In genomic region chr2:134668821-134669220, GRCh38 we compare ENCODE assay signal across 10 cellular contexts. TPM values are rescaled to one million over a fixed set of nuclear protein-coding genes. Genes with fewer than 3 reads are reported as not detected.
DNase-seq lines count a peak whose midpoint lies in the region; ATAC-seq and TF ChIP-seq lines count a peak whose summit lies in the region.
"Had no signal": no experiment of that assay in that cellular context is flagged by ENCODE, and none has a peak within 500 bp of the region (broad histone marks: within the 10 kb centered on the region; RNA-seq: fewer than 3 reads in every experiment).

No MANE protein-coding gene starts in this region.

- H3K4me1 Mint-ChIP-seq in IgD-negative memory B cell, result peaks cover 29 to 45% (median 38%) of the 10 kb centered on the region in 3 donors
- H3K4me1 Mint-ChIP-seq in natural killer cell treated with Interleukin-12 subunit alpha and Interleukin-12 subunit beta and Interleukin-15 and Interleukin-18, amount 100 ng/mL, for 72 hours (ENCODE audit: low read depth in 2 of 2), result peaks cover 87% of the 10 kb centered on the region in 2 donors

- intact Hi-C loops in tibial artery (cut with DNase I; ENCODE audit: low total_unique reads), result no loop called here

- H3K9me3 ChIP-seq in BLaER1, result no peaks in the 10 kb centered on the region
- H3K9me3 ChIP-seq in tibial artery, result no peaks in the 10 kb centered on the region
- H3K9me3 ChIP-seq in tibial nerve, result no peaks in the 10 kb centered on the region

- H3K36me3 Mint-ChIP-seq in IgD-negative memory B cell, result no peaks in the 10 kb centered on the region
- no peaks in the 10 kb centered on the region for H3K36me3 Mint-ChIP-seq in natural killer cell treated with Interleukin-12 subunit alpha and Interleukin-12 subunit beta and Interleukin-15 and Interleukin-18, amount 100 ng/mL, for 72 hours
- H3K36me3 Mint-ChIP-seq: type B pancreatic cell had no signal

- H3K4me1 ChIP-seq in BLaER1 (peaks cover 40% of the 10 kb centered on the region), tibial artery (no peaks in the 10 kb centered on the region), tibial nerve (no peaks in the 10 kb centered on the region)

- H3K9me3 Mint-ChIP-seq in IgD-negative memory B cell, result peaks cover 0 to 4% (median 0%) of the 10 kb centered on the region in 3 donors
- no peaks in the 10 kb centered on the region for H3K9me3 Mint-ChIP-seq in natural killer cell treated with Interleukin-12 subunit alpha and Interleukin-12 subunit beta and Interleukin-15 and Interleukin-18, amount 100 ng/mL, for 72 hours
- H3K9me3 Mint-ChIP-seq: type B pancreatic cell had no signal

- 71 to 78% methylated on average over 7 of the region's 7 CpGs for WGBS in tibial nerve, 2 donors

- H3K27ac Mint-ChIP-seq in IgD-negative memory B cell, result peak overlapping the region in 2 of 3 donors; percentile 1 to 73
- H3K27ac Mint-ChIP-seq in natural killer cell treated with Interleukin-12 subunit alpha and Interleukin-12 subunit beta and Interleukin-15 and Interleukin-18, amount 100 ng/mL, for 72 hours, result peak overlapping the region; percentile 71 to 88
- H3K27ac Mint-ChIP-seq: type B pancreatic cell had no signal

- H3K4me3 ChIP-seq in BLaER1 (no peak overlapping the region), tibial artery (no peak overlapping the region), tibial nerve (no peak overlapping the region)

- no peak for TF ChIP-seq POLR2A in tibial nerve (IDR thresholded peaks at IDR 0.05)

- H3K9ac ChIP-seq in BLaER1, result no peak overlapping the region

- no peaks in the 10 kb centered on the region for H3K27me3 ChIP-seq in BLaER1
- H3K27me3 ChIP-seq in tibial artery, result peaks cover 0 to 10% of the 10 kb centered on the region in 2 donors
- no peaks in the 10 kb centered on the region for H3K27me3 ChIP-seq in tibial nerve

- H3K36me3 ChIP-seq in BLaER1 (no peaks in the 10 kb centered on the region), tibial artery (no peaks in the 10 kb centered on the region), tibial nerve (no peaks in the 10 kb centered on the region)

- DNase-seq in activated T-cell treated with anti-CD3 and anti-CD28 coated beads, Interleukin-2, amount 50 U/mL, for 48 hours, result peak; percentile 86 to 88
- DNase-seq in natural killer cell treated with Interleukin-12 subunit alpha and Interleukin-12 subunit beta and Interleukin-15 and Interleukin-18, amount 100 ng/mL, for 72 hours (ENCODE audit: low spot score), result peak; percentile 91
- DNase-seq in SW 1271 (lab: John Stamatoyannopoulos, UW) (no peak), tibial artery (no peak), tibial nerve (ENCODE audit: low spot score in 2 of 2) (no peak), DMS153 treated with DMSO at 0.1 percent for 48 hours (lab: John Stamatoyannopoulos, UW; ENCODE audit: unreplicated experiment) (no peak)

- H4K20me1 ChIP-seq in BLaER1, result no peaks in the 10 kb centered on the region

- H3K4me2 ChIP-seq in BLaER1, result peak overlapping the region; percentile 49

- peak overlapping the region in 3 of 4 donors; percentile 16 to 77 (median 47) for H3K4me3 Mint-ChIP-seq in IgD-negative memory B cell
- H3K4me3 Mint-ChIP-seq in natural killer cell treated with Interleukin-12 subunit alpha and Interleukin-12 subunit beta and Interleukin-15 and Interleukin-18, amount 100 ng/mL, for 72 hours, result peak overlapping the region; percentile 76
- H3K4me3 Mint-ChIP-seq: type B pancreatic cell had no signal

- no peak overlapping the region for H3K27ac ChIP-seq in BLaER1
- H3K27ac ChIP-seq in tibial artery, result no peak overlapping the region
- H3K27ac ChIP-seq in tibial nerve, result no peak overlapping the region

- no peak for TF ChIP-seq EP300 in tibial nerve (IDR thresholded peaks at IDR 0.05)

- H3K27me3 Mint-ChIP-seq in IgD-negative memory B cell, result peaks cover 2% of the 10 kb centered on the region
- H3K27me3 Mint-ChIP-seq in natural killer cell treated with Interleukin-12 subunit alpha and Interleukin-12 subunit beta and Interleukin-15 and Interleukin-18, amount 100 ng/mL, for 72 hours, result no peaks in the 10 kb centered on the region

- ATAC-seq in natural killer cell treated with Interleukin-12 subunit alpha and Interleukin-12 subunit beta and Interleukin-15 and Interleukin-18, amount 100 ng/mL, for 72 hours, result peak; percentile 92 to 93

- no peak for TF ChIP-seq CTCF in tibial artery (IDR thresholded peaks at IDR 0.05)
- TF ChIP-seq CTCF in tibial nerve (IDR thresholded peaks at IDR 0.05), result no peak

RNA-seq across cellular contexts. Expression of gene TMEM163, which starts 50.0 kb away (rescaled TPM):
- 1.2 TPM for polyA plus RNA-seq in IgD-negative memory B cell
- 1 to 10 TPM in 1 of 2 donors, under 1 TPM in 1; 0.93 to 2.6 TPM for total RNA-seq in natural killer cell treated with Interleukin-12 subunit alpha and Interleukin-12 subunit beta and Interleukin-15 and Interleukin-18, amount 100 ng/mL, for 72 hours
- not detected for total RNA-seq in tibial nerve
- polyA plus RNA-seq: BJ had no signal

Comparison
In these comparisons a context has a peak if more than half of its experiments do, and no peak if none do; other contexts are left out.
1. DNase-seq: peak in activated T-cell treated with anti-CD3 and anti-CD28 coated beads, Interleukin-2, amount 50 U/mL, for 48 hours (2 of 2) and natural killer cell treated with Interleukin-12 subunit alpha and Interleukin-12 subunit beta and Interleukin-15 and Interleukin-18, amount 100 ng/mL, for 72 hours (single experiment); none in SW 1271 (0 of 2), tibial artery (0 of 2), tibial nerve (0 of 2) and DMS153 treated with DMSO at 0.1 percent for 48 hours (single experiment).